ENCODE assay signal across 22 cellular contexts in genomic region chr3:178750639-178751038, GRCh38.
"Had no signal": no experiment of that assay in that cellular context is flagged by ENCODE, and none has a peak within 500 bp of the region (broad histone marks: within the 10 kb centered on the region; RNA-seq: fewer than 3 reads in every experiment).

No MANE protein-coding gene starts in this region.

- H3K27ac Mint-ChIP-seq: activated CD8-positive, alpha-beta T cell treated with anti-CD3 and anti-CD28 coated beads, Interleukin-2, amount 10 ng/mL, durations not matched to agents 7 days and 5 days; activated naive CD4-positive, alpha-beta T cell treated with anti-CD3 and anti-CD28 coated beads, Interleukin-2, amount 50 U/mL, for 24 hours; effector memory CD8-positive, alpha-beta T cell; memory B cell; naive B cell; stimulated activated memory B cell treated with anti-CD40 and anti-IgM and Interleukin-4, amounts not matched to agents 10 μg/mL and 1 μg/mL and 100 μg/mL, for 72 hours; T-helper 1 cell treated with Interleukin-12 subunit alpha and Interleukin-12 subunit beta and Interleukin-4 antibody, amounts not matched to agents 30 μg/mL and 1 μg/mL, for 36 hours; type B pancreatic cell had no signal

- H3K4me3 Mint-ChIP-seq: activated CD8-positive, alpha-beta T cell treated with anti-CD3 and anti-CD28 coated beads, Interleukin-2, amount 10 ng/mL, durations not matched to agents 7 days and 5 days; activated naive CD4-positive, alpha-beta T cell treated with anti-CD3 and anti-CD28 coated beads, Interleukin-2, amount 50 U/mL, for 24 hours; effector memory CD8-positive, alpha-beta T cell; memory B cell; naive B cell; stimulated activated memory B cell treated with anti-CD40 and anti-IgM and Interleukin-4, amounts not matched to agents 10 μg/mL and 1 μg/mL and 100 μg/mL, for 72 hours; T-helper 1 cell treated with Interleukin-12 subunit alpha and Interleukin-12 subunit beta and Interleukin-4 antibody, amounts not matched to agents 30 μg/mL and 1 μg/mL, for 36 hours; type B pancreatic cell had no signal

- H3K36me3 Mint-ChIP-seq: activated naive CD4-positive, alpha-beta T cell treated with anti-CD3 and anti-CD28 coated beads, Interleukin-2, amount 50 U/mL, for 24 hours; memory B cell; stimulated activated memory B cell treated with anti-CD40 and anti-IgM and Interleukin-4, amounts not matched to agents 10 μg/mL and 1 μg/mL and 100 μg/mL, for 72 hours; type B pancreatic cell had no signal

- ATAC-seq: activated CD4-positive, CD25-positive, alpha-beta regulatory T cell treated with anti-CD3 and anti-CD28 coated beads, Interleukin-2, amount 50 U/mL, for 24 hours; activated CD8-positive, alpha-beta T cell treated with anti-CD3 and anti-CD28 coated beads, Interleukin-2, amount 10 ng/mL, durations not matched to agents 7 days and 5 days; body of pancreas; effector memory CD8-positive, alpha-beta T cell; heart left ventricle; left cardiac atrium; sciatic nerve; stimulated activated memory B cell treated with anti-CD40 and anti-IgM and Interleukin-4, amounts not matched to agents 10 μg/mL and 1 μg/mL and 100 μg/mL, for 72 hours had no signal

- DNase-seq: activated CD4-positive, alpha-beta T cell treated with anti-CD3 and anti-CD28 coated beads, Interleukin-2, amount 50 U/mL, for 1 hour; activated CD8-positive, alpha-beta T cell treated with anti-CD3 and anti-CD28 coated beads, Interleukin-2, amount 10 ng/mL, durations not matched to agents 7 days and 5 days; activated gamma-delta T cell treated with Interleukin-2 at 50 U/mL for 16 hours; anterior cingulate cortex; body of pancreas; caudate nucleus; dorsolateral prefrontal cortex; effector memory CD8-positive, alpha-beta T cell; esophagus squamous epithelium; heart left ventricle; left cardiac atrium; naive B cell; nucleus accumbens; small intestine; T1000 had no signal

- H3K9me3 Mint-ChIP-seq: activated naive CD4-positive, alpha-beta T cell treated with anti-CD3 and anti-CD28 coated beads, Interleukin-2, amount 50 U/mL, for 24 hours; T-helper 1 cell treated with Interleukin-12 subunit alpha and Interleukin-12 subunit beta and Interleukin-4 antibody, amounts not matched to agents 30 μg/mL and 1 μg/mL, for 36 hours had no signal

- H3K4me1 Mint-ChIP-seq: activated naive CD4-positive, alpha-beta T cell treated with anti-CD3 and anti-CD28 coated beads, Interleukin-2, amount 50 U/mL, for 24 hours; naive B cell; stimulated activated memory B cell treated with anti-CD40 and anti-IgM and Interleukin-4, amounts not matched to agents 10 μg/mL and 1 μg/mL and 100 μg/mL, for 72 hours had no signal

- H3K27me3 Mint-ChIP-seq: activated naive CD4-positive, alpha-beta T cell treated with anti-CD3 and anti-CD28 coated beads, Interleukin-2, amount 50 U/mL, for 24 hours; effector memory CD8-positive, alpha-beta T cell; naive B cell; stimulated activated memory B cell treated with anti-CD40 and anti-IgM and Interleukin-4, amounts not matched to agents 10 μg/mL and 1 μg/mL and 100 μg/mL, for 72 hours; type B pancreatic cell had no signal
